ENCODE assay signal across 10 cellular contexts in the genomic region with DNA sequence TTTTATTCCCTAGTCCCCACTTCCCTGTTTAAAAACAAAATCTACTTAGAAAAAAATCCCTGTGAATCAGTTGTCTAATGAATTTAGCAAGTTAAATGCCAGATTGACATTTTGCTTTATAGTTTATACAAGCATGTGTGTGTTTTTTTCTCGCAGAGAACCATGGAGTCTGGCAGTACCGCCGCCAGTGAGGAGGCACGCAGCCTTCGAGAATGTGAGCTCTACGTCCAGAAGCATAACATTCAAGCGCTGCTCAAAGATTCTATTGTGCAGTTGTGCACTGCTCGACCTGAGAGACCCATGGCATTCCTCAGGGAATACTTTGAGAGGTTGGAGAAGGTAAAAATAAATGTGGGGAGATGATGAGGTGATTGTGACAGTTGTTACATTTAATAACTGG. TPM values are rescaled to one million over a fixed set of nuclear protein-coding genes. Genes with fewer than 3 reads are reported as not detected.
DNase-seq lines count a peak whose midpoint lies in the region; ATAC-seq and TF ChIP-seq lines count a peak whose summit lies in the region.
"Had no signal": no experiment of that assay in that cellular context is flagged by ENCODE, and none has a peak within 500 bp of the region (broad histone marks: within the 10 kb centered on the region; RNA-seq: fewer than 3 reads in every experiment).

No MANE protein-coding gene starts in this region.

- 35 to 38% methylated on average over 8 of the region's 8 CpGs for WGBS in upper lobe of left lung, 2 donors

- H4K20me1 ChIP-seq in Karpas-422 (ENCODE audit: insufficient read depth, low read depth, low read length), result peaks cover 20% of the 10 kb centered on the region

- peaks cover 11 to 32% (median 29%) of the 10 kb centered on the region in 5 donors for H3K36me3 Mint-ChIP-seq in naive thymus-derived CD4-positive, alpha-beta T cell

- H3K4me3 ChIP-seq in duodenal mucosa (ENCODE audit: low read depth in 1 of 2, low read length in 2 of 2) (no peak overlapping the region), upper lobe of left lung (peak overlapping the region; percentile 1 to 88 (median 70)), colonic mucosa (no peak overlapping the region), Karpas-422 (ENCODE audit: low read length) (no peak overlapping the region)
- H3K4me3 ChIP-seq in naive thymus-derived CD4-positive, alpha-beta T cell (ENCODE audit: low read length), result no peak overlapping the region

- H3K9me3 ChIP-seq in duodenal mucosa (ENCODE audit: control insufficient read depth in 1 of 2, low read length in 2 of 2) (no peaks in the 10 kb centered on the region), upper lobe of left lung (no peaks in the 10 kb centered on the region), colonic mucosa (no peaks in the 10 kb centered on the region), Karpas-422 (ENCODE audit: low read length) (no peaks in the 10 kb centered on the region)
- H3K9me3 ChIP-seq in naive thymus-derived CD4-positive, alpha-beta T cell (ENCODE audit: control insufficient read depth in 2 of 3, low read length in 3 of 3), result no peaks in the 10 kb centered on the region

- peak in 1 of 4 donors; percentile 0 for TF ChIP-seq POLR2A in upper lobe of left lung (IDR thresholded peaks at IDR 0.05)

- DNase-seq in Right ventricle myocardium inferior (ENCODE audit: missing footprints) (peak; percentile 63), left cardiac atrium (no peak), upper lobe of left lung (peak in 1 of 2 donors; percentile 3), colonic mucosa (no peak), SHP77 (lab: John Stamatoyannopoulos, UW) (no peak), Karpas-422 (no peak)
- DNase-seq in naive thymus-derived CD4-positive, alpha-beta T cell, result no peak
- DNase-seq: stimulated activated naive CD4-positive, alpha-beta T cell treated with Interleukin-2 at 50 U/mL for 16 hours had no signal

- H3K4me3 Mint-ChIP-seq in naive thymus-derived CD4-positive, alpha-beta T cell, result peak overlapping the region in 9 of 10 donors; percentile 1 to 100 (median 89)

- CTCF ChIA-PET in naive thymus-derived CD4-positive, alpha-beta T cell (lab: Charles Lee), result no interaction called here

- peaks cover 17 to 35% of the 10 kb centered on the region in 2 donors for H3K4me1 ChIP-seq in duodenal mucosa (ENCODE audit: control insufficient read depth in 1 of 2, insufficient read depth in 2 of 2, low read length in 2 of 2)
- H3K4me1 ChIP-seq in naive thymus-derived CD4-positive, alpha-beta T cell (ENCODE audit: control insufficient read depth in 2 of 2, insufficient read depth in 2 of 2, low read length in 2 of 2), result peaks cover 13 to 22% of the 10 kb centered on the region in 2 donors
- peaks cover 33 to 62% (median 36%) of the 10 kb centered on the region in 4 donors for H3K4me1 ChIP-seq in upper lobe of left lung
- peaks cover 4% of the 10 kb centered on the region for H3K4me1 ChIP-seq in colonic mucosa
- H3K4me1 ChIP-seq in Karpas-422 (ENCODE audit: low read length), result peaks cover 34% of the 10 kb centered on the region

- no peak overlapping the region for H3K4me2 ChIP-seq in Karpas-422 (ENCODE audit: low read depth, low read length, poor library complexity, severe bottlenecking)

- H3K79me2 ChIP-seq in Karpas-422 (ENCODE audit: low read length), result peaks cover 77% of the 10 kb centered on the region

- H3K36me3 ChIP-seq in duodenal mucosa (ENCODE audit: control insufficient read depth in 1 of 2, insufficient read depth in 2 of 2, low read length in 2 of 2), result peaks cover 12 to 41% of the 10 kb centered on the region in 2 donors
- H3K36me3 ChIP-seq in naive thymus-derived CD4-positive, alpha-beta T cell (ENCODE audit: control insufficient read depth in 2 of 3, insufficient read depth in 3 of 3, low read length in 3 of 3), result peaks cover 4 to 43% (median 8%) of the 10 kb centered on the region in 3 experiments
- peaks cover 3 to 50% (median 16%) of the 10 kb centered on the region in 4 donors for H3K36me3 ChIP-seq in upper lobe of left lung
- H3K36me3 ChIP-seq in colonic mucosa, result no peaks in the 10 kb centered on the region
- peaks cover 53% of the 10 kb centered on the region for H3K36me3 ChIP-seq in Karpas-422 (ENCODE audit: insufficient read depth, low read length)

- no peak for ATAC-seq in Right ventricle myocardium inferior
- no peak for ATAC-seq in left cardiac atrium
- ATAC-seq in naive thymus-derived CD4-positive, alpha-beta T cell, result no peak
- no peak for ATAC-seq in upper lobe of left lung (ENCODE audit: low FRiP score in 2 of 2)

- H3K9ac ChIP-seq in duodenal mucosa (ENCODE audit: low read depth in 1 of 2, low read length in 2 of 2), result peak overlapping the region; percentile 32 to 100
- H3K9ac ChIP-seq in colonic mucosa (ENCODE audit: low read depth in 2 of 2, low read length in 2 of 2), result no peak overlapping the region
- H3K9ac ChIP-seq in Karpas-422 (ENCODE audit: low read length), result no peak overlapping the region

- TF ChIP-seq EP300 in upper lobe of left lung (IDR thresholded peaks at IDR 0.05), result no peak

- H3K27ac Mint-ChIP-seq in naive thymus-derived CD4-positive, alpha-beta T cell, result peak overlapping the region in 5 of 9 donors; percentile 12 to 63 (median 45)

- intact Hi-C loops in Right ventricle myocardium inferior (cut with DNase I), result no loop called here
- intact Hi-C loops in left cardiac atrium (cut with DNase I), result no loop called here
- intact Hi-C loops in naive thymus-derived CD4-positive, alpha-beta T cell (cut with micrococcal nuclease), result loop anchor here in 1 of 2 donors (10.0 kb wide), 1 partner anchor 900 kb away; a partner anchor contains a TSS
- intact Hi-C loops in colonic mucosa (cut with DNase I), result no loop called here

- POLR2A ChIA-PET in naive thymus-derived CD4-positive, alpha-beta T cell (lab: Charles Lee), result no interaction called here

- H3K27me3 Mint-ChIP-seq in naive thymus-derived CD4-positive, alpha-beta T cell, result no peaks in the 10 kb centered on the region

- H3K9me3 Mint-ChIP-seq in naive thymus-derived CD4-positive, alpha-beta T cell, result peaks cover 0 to 5% (median 0%) of the 10 kb centered on the region in 11 donors

- H3K4me1 Mint-ChIP-seq in naive thymus-derived CD4-positive, alpha-beta T cell, result peaks cover 42 to 75% (median 66%) of the 10 kb centered on the region in 7 donors

- H3K27ac ChIP-seq in duodenal mucosa (ENCODE audit: low read depth, low read length) (no peak overlapping the region), upper lobe of left lung (peak overlapping the region in 3 of 4 donors; percentile 98 to 100 (median 99)), colonic mucosa (no peak overlapping the region), Karpas-422 (ENCODE audit: low read length) (no peak overlapping the region)
- peak overlapping the region; percentile 38 for H3K27ac ChIP-seq in naive thymus-derived CD4-positive, alpha-beta T cell (ENCODE audit: low read depth, low read length)
- H3K27ac ChIP-seq: VCaP had no signal

- no peak overlapping the region for H2AFZ ChIP-seq in Karpas-422 (ENCODE audit: low read length)

- H3K27me3 ChIP-seq in duodenal mucosa (ENCODE audit: control insufficient read depth in 1 of 2, insufficient read depth in 2 of 2, low read length in 2 of 2) (no peaks in the 10 kb centered on the region), upper lobe of left lung (no peaks in the 10 kb centered on the region), colonic mucosa (no peaks in the 10 kb centered on the region), Karpas-422 (ENCODE audit: low read length) (no peaks in the 10 kb centered on the region)
- no peaks in the 10 kb centered on the region for H3K27me3 ChIP-seq in naive thymus-derived CD4-positive, alpha-beta T cell (ENCODE audit: control insufficient read depth in 2 of 2, insufficient read depth in 2 of 2, low read length in 2 of 2)

- H3K9me2 ChIP-seq in Karpas-422 (replicated peaks; ENCODE audit: insufficient read depth, low read length), result no peaks in the 10 kb centered on the region

- TF ChIP-seq CTCF in upper lobe of left lung (IDR thresholded peaks at IDR 0.05) (no peak), colonic mucosa (IDR thresholded peaks at IDR 0.05) (no peak)

RNA-seq across cellular contexts. Expression of a gene that starts 3.0 kb away (rescaled TPM):
- 584 TPM for total RNA-seq in Right ventricle myocardium inferior
- total RNA-seq in left cardiac atrium, result 100 to 1,000 TPM; 483 to 653 TPM
- total RNA-seq in naive thymus-derived CD4-positive, alpha-beta T cell, result 100 to 1,000 TPM; 115 to 224 (median 156) TPM
- 100 to 1,000 TPM; 156 to 181 TPM for polyA plus RNA-seq in naive thymus-derived CD4-positive, alpha-beta T cell
- total RNA-seq in upper lobe of left lung, result 100 to 1,000 TPM; 161 to 490 (median 396) TPM
- total RNA-seq in colonic mucosa, result 100 to 1,000 TPM; 133 to 168 TPM
- total RNA-seq in Karpas-422 (2014; rRNA removed; shearing (Covaris generic); ENCODE audit: low replicate concordance), result 201 and 234 TPM in 2 replicates

RNA-seq across cellular contexts. Expression of a gene that starts 57.9 kb away (rescaled TPM):
- total RNA-seq in Right ventricle myocardium inferior (62.8 TPM), left cardiac atrium (10 to 100 TPM; 35.8 to 74.3 TPM), upper lobe of left lung (100 to 1,000 TPM in 1 of 6 donors, 10 to 100 TPM in 5; 34.7 to 151 (median 44.4) TPM), colonic mucosa (10 to 100 TPM; 77.1 to 79.1 TPM)
- total RNA-seq in naive thymus-derived CD4-positive, alpha-beta T cell, result 10 to 100 TPM in 2 of 5 experiments, 1 to 10 TPM in 3; 3.6 to 16.5 (median 4.9) TPM
- polyA plus RNA-seq in naive thymus-derived CD4-positive, alpha-beta T cell, result 1 to 10 TPM; 1.7 to 2.0 TPM
- total RNA-seq in Karpas-422 (2014; rRNA removed; shearing (Covaris generic); ENCODE audit: low replicate concordance), result 28.7 and 33.0 TPM in 2 replicates

Comparison
In these comparisons a context has a peak if more than half of its experiments do, and no peak if none do; other contexts are left out.
1. H3K27ac ChIP-seq: peak in naive thymus-derived CD4-positive, alpha-beta T cell (single experiment) and upper lobe of left lung (3 of 4); none in duodenal mucosa (single experiment), colonic mucosa (single experiment) and Karpas-422 (single experiment).
2. H3K4me3 ChIP-seq: peak in upper lobe of left lung (4 of 4); none in duodenal mucosa (0 of 2), naive thymus-derived CD4-positive, alpha-beta T cell (single experiment), colonic mucosa (single experiment) and Karpas-422 (single experiment).
3. H3K9ac ChIP-seq: peak in duodenal mucosa (2 of 2); none in colonic mucosa (0 of 2) and Karpas-422 (single experiment).